ENCODE assay signal across 16 cellular contexts in the genomic region with DNA sequence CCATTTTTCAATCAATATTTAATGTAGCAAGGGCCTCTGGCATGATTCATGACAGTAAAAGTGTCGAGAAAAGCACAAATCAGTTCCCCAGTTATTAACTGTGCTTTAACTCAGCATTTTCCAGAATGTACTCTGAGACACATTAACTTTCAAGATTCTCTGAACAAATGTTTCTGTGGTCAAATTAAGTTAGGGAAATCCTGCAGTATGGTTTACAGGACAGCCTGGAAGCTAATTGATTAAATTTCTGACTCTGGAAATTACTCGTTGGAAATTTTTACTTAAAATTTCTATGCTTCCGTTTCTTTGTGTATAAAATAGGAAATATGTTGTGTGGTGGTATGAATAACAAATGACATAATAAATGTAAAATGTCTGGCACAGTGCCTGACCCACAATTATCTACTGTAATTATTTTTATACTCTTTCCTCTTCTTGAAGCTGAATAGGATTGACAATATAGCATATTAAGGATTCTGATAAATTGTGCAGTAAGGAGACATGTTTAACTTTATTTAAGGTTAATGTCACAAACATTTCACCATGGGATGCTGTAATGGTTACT. TPM values are rescaled to one million over a fixed set of nuclear protein-coding genes. Genes with fewer than 3 reads are reported as not detected.
"Had no signal": no experiment of that assay in that cellular context is flagged by ENCODE, and none has a peak within 500 bp of the region (broad histone marks: within the 10 kb centered on the region; RNA-seq: fewer than 3 reads in every experiment).

No MANE protein-coding gene starts in this region.

- H3K27me3 ChIP-seq: heart right ventricle, right atrium auricular region, tibial nerve, vagina had no signal

- DNase-seq: activated CD4-positive, alpha-beta T cell treated with anti-CD3 and anti-CD28 coated beads for 48 hours; activated naive CD4-positive, alpha-beta T cell; activated naive CD8-positive, alpha-beta T cell treated with anti-CD3 and anti-CD28 coated beads, Interleukin-2, amount 50 U/mL, for 24 hours; cortex of kidney; heart right ventricle; left ventricle myocardium superior; naive B cell had no signal

- H3K27ac ChIP-seq: heart right ventricle, parathyroid adenoma, right atrium auricular region, tibial nerve, vagina had no signal

- H3K4me1 ChIP-seq: parathyroid adenoma, right atrium auricular region, tibial nerve, vagina had no signal

- ATAC-seq: activated naive CD8-positive, alpha-beta T cell treated with anti-CD3 and anti-CD28 coated beads, Interleukin-2, amount 50 U/mL, for 24 hours; esophagus mucosa; heart right ventricle; left ventricle myocardium superior; WTC11 had no signal

- H3K36me3 ChIP-seq: heart right ventricle, right atrium auricular region, tibial nerve, vagina had no signal

- H3K4me3 ChIP-seq: heart right ventricle, right atrium auricular region, smooth muscle cell, tibial nerve, vagina had no signal

RNA-seq across cellular contexts. Expression of a gene that starts 33.7 kb away (rescaled TPM):
- total RNA-seq: activated T-helper 1 cell treated with anti-CD3 and anti-CD28 coated beads, Interleukin-12 subunit alpha, Interleukin-12 subunit beta, Interleukin-2, Interleukin-4 antibody, amounts not matched to agents 30 ng/mL and 10 ng/mL and 1 ng/mL, durations not matched to agents 14 hours and 24 hours and 36 hours; T-helper 1 cell treated with Interleukin-12 subunit alpha and Interleukin-12 subunit beta and Interleukin-4 antibody, amounts not matched to agents 30 ng/mL and 1 ng/mL, for 36 hours had no signal
